Comparison of ENCODE assay signal across 28 cellular contexts in genomic region chr1:11579506-11579905, GRCh38.
"Had no signal": no experiment of that assay in that cellular context is flagged by ENCODE, and none has a peak within 500 bp of the region (broad histone marks: within the 10 kb centered on the region; RNA-seq: fewer than 3 reads in every experiment).

No MANE protein-coding gene starts in this region.

- H3K4me3 ChIP-seq: ascending aorta, breast epithelium, cardiac muscle cell, colonic mucosa, heart left ventricle had no signal

- H3K36me3 ChIP-seq: ascending aorta, breast epithelium, cardiac muscle cell, colonic mucosa, heart left ventricle had no signal

- DNase-seq: activated CD4-positive, alpha-beta memory T cell treated with anti-CD3 and anti-CD28 coated beads, Interleukin-2, amount 10 ng/mL, durations not matched to agents 7 days and 5 days; activated CD4-positive, alpha-beta T cell treated with anti-CD3 and anti-CD28 coated beads for 1 hour; activated CD4-positive, alpha-beta T cell treated with anti-CD3 and anti-CD28 coated beads for 4 hours; activated CD4-positive, alpha-beta T cell treated with anti-CD3 and anti-CD28 coated beads, Interleukin-2, amount 10 ng/mL, durations not matched to agents 7 days and 5 days; activated CD4-positive, alpha-beta T cell treated with anti-CD3 and anti-CD28 coated beads, Interleukin-2, amount 50 U/mL, for 4 hours; activated CD8-positive, alpha-beta memory T cell treated with anti-CD3 and anti-CD28 coated beads, Interleukin-2, amount 50 U/mL, for 48 hours; activated gamma-delta T cell; activated naive CD4-positive, alpha-beta T cell; activated naive CD4-positive, alpha-beta T cell treated with anti-CD3 and anti-CD28 coated beads, Interleukin-2, amount 10 ng/mL, durations not matched to agents 7 days and 5 days; activated naive CD8-positive, alpha-beta T cell treated with anti-CD3 and anti-CD28 coated beads, Interleukin-2, amount 10 ng/mL, durations not matched to agents 7 days and 5 days; activated T-cell treated with anti-CD3 and anti-CD28 coated beads for 4 hours; activated T-cell treated with anti-CD3 and anti-CD28 coated beads, Interleukin-2, amount 50 U/mL, for 24 hours; activated T-cell treated with anti-CD3 and anti-CD28 coated beads, Interleukin-2, amount 50 U/mL, for 72 hours; central memory CD4-positive, alpha-beta T cell; cerebellar nuclear complex; colonic mucosa; effector CD8-positive, alpha-beta T cell; foreskin fibroblast; heart left ventricle; T-cell; T-helper 17 cell; T1000 had no signal

- FAIRE-seq: frontal cortex had no signal

- ATAC-seq: activated naive CD4-positive, alpha-beta T cell treated with anti-CD3 and anti-CD28 coated beads, Interleukin-2, amount 50 U/mL, for 72 hours; activated T-cell treated with anti-CD3 and anti-CD28 coated beads, Interleukin-2, amount 50 U/mL, for 72 hours; esophagus mucosa; heart left ventricle; T-cell; T-helper 17 cell had no signal

- H3K9me3 ChIP-seq: ascending aorta, colonic mucosa, heart left ventricle had no signal

- H3K27me3 ChIP-seq: ascending aorta, cardiac muscle cell, colonic mucosa had no signal

- H3K27ac ChIP-seq: ascending aorta, breast epithelium, cardiac muscle cell, colonic mucosa, heart left ventricle had no signal

- H3K4me1 ChIP-seq: ascending aorta, breast epithelium, colonic mucosa, heart left ventricle had no signal
